ENCODE assay signal across 17 cellular contexts in genomic region chr5:10703676-10704075, GRCh38. TPM values are rescaled to one million over a fixed set of nuclear protein-coding genes. Genes with fewer than 3 reads are reported as not detected.
DNase-seq lines count a peak whose midpoint lies in the region; ATAC-seq, FAIRE-seq and TF ChIP-seq lines count a peak whose summit lies in the region.
"Had no signal": no experiment of that assay in that cellular context is flagged by ENCODE, and none has a peak within 500 bp of the region (broad histone marks: within the 10 kb centered on the region; RNA-seq: fewer than 3 reads in every experiment).

No MANE protein-coding gene starts in this region.

- H3K79me2 ChIP-seq in astrocyte (ENCODE audit: insufficient read depth, low read length), result peaks cover 55% of the 10 kb centered on the region

- H3K4me3 Mint-ChIP-seq in astrocyte (ENCODE audit: unreplicated experiment), result no peak overlapping the region
- no peak overlapping the region for H3K4me3 Mint-ChIP-seq in CD8-positive, alpha-beta memory T cell
- H3K4me3 Mint-ChIP-seq: activated T-helper 17 cell treated with anti-CD3 and anti-CD28 coated beads, Interleukin-2, amount 50 U/mL, for 72 hours; natural killer cell had no signal

- H3K4me3 ChIP-seq in astrocyte (ENCODE audit: insufficient read depth, low read depth, low read length) (no peak overlapping the region), kidney (ENCODE audit: low read length in 2 of 2) (no peak overlapping the region), upper lobe of right lung (no peak overlapping the region)
- no peak overlapping the region for H3K4me3 ChIP-seq in CD8-positive, alpha-beta memory T cell (ENCODE audit: low read length)
- H3K4me3 ChIP-seq: gastroesophageal sphincter had no signal

- H3K9me3 Mint-ChIP-seq in astrocyte (ENCODE audit: unreplicated experiment), result no peaks in the 10 kb centered on the region
- H3K9me3 Mint-ChIP-seq in CD8-positive, alpha-beta memory T cell, result no peaks in the 10 kb centered on the region
- H3K9me3 Mint-ChIP-seq: activated T-helper 17 cell treated with anti-CD3 and anti-CD28 coated beads, Interleukin-2, amount 50 U/mL, for 72 hours; natural killer cell had no signal

- peaks cover 72% of the 10 kb centered on the region for H3K4me1 Mint-ChIP-seq in astrocyte (ENCODE audit: low read depth, unreplicated experiment)
- H3K4me1 Mint-ChIP-seq in CD8-positive, alpha-beta memory T cell, result peaks cover 43 to 46% (median 43%) of the 10 kb centered on the region in 3 donors

- peaks cover 8% of the 10 kb centered on the region for H3K36me3 Mint-ChIP-seq in astrocyte (ENCODE audit: low read depth, unreplicated experiment)
- H3K36me3 Mint-ChIP-seq in CD8-positive, alpha-beta memory T cell, result peaks cover 0 to 18% (median 3%) of the 10 kb centered on the region in 3 donors
- H3K36me3 Mint-ChIP-seq: natural killer cell had no signal

- TF ChIP-seq CTCF in astrocyte (IDR thresholded peaks at IDR 0.05; ENCODE audit: insufficient read depth, low read depth, low read length), result no peak
- TF ChIP-seq CTCF in kidney (IDR thresholded peaks at IDR 0.05; ENCODE audit: borderline replicate concordance, extremely low read depth, insufficient read depth), result no peak
- TF ChIP-seq CTCF in upper lobe of right lung (IDR thresholded peaks at IDR 0.05), result no peak

- H3K4me1 ChIP-seq in astrocyte (ENCODE audit: insufficient read depth, low read length) (peaks cover 72% of the 10 kb centered on the region), kidney (ENCODE audit: control insufficient read depth in 1 of 2, insufficient read depth in 1 of 2, low read depth in 1 of 2, low read length in 2 of 2) (peaks cover 6 to 8% of the 10 kb centered on the region in 2 donors), upper lobe of right lung (peaks cover 32% of the 10 kb centered on the region)
- H3K4me1 ChIP-seq in CD8-positive, alpha-beta memory T cell (ENCODE audit: insufficient read depth, low read length), result peaks cover 15% of the 10 kb centered on the region

- H3K27ac Mint-ChIP-seq in astrocyte (ENCODE audit: unreplicated experiment), result peak overlapping the region; percentile 80
- H3K27ac Mint-ChIP-seq in CD8-positive, alpha-beta memory T cell, result peak overlapping the region in 4 of 8 donors; percentile 34 to 96 (median 69)

- POLR2A ChIA-PET in CD8-positive, alpha-beta memory T cell (lab: Charles Lee), result no interaction called here

- no peaks in the 10 kb centered on the region for H3K27me3 ChIP-seq in astrocyte (ENCODE audit: insufficient read depth, low read length)
- no peaks in the 10 kb centered on the region for H3K27me3 ChIP-seq in upper lobe of right lung
- no peaks in the 10 kb centered on the region for H3K27me3 ChIP-seq in CD8-positive, alpha-beta memory T cell (ENCODE audit: insufficient read depth, low read length, poor library complexity, severe bottlenecking)
- H3K27me3 ChIP-seq: brain microvascular endothelial cell, gastroesophageal sphincter had no signal

- FAIRE-seq in astrocyte (lab: Jason Lieb, UNC) (no peak), kidney (lab: Jason Lieb, UNC) (no peak)
- FAIRE-seq: islet of Langerhans had no signal

- H3K27me3 Mint-ChIP-seq in astrocyte (ENCODE audit: low read depth, unreplicated experiment), result no peaks in the 10 kb centered on the region
- no peaks in the 10 kb centered on the region for H3K27me3 Mint-ChIP-seq in CD8-positive, alpha-beta memory T cell
- H3K27me3 Mint-ChIP-seq: activated T-helper 17 cell treated with anti-CD3 and anti-CD28 coated beads, Interleukin-2, amount 50 U/mL, for 72 hours had no signal

- intact Hi-C loops in kidney (cut with DNase I), result no loop called here
- intact Hi-C loops in upper lobe of right lung (cut with DNase I), result no loop called here

- peaks cover 51% of the 10 kb centered on the region for H4K20me1 ChIP-seq in astrocyte (ENCODE audit: insufficient read depth, low read length)

- H3K9ac ChIP-seq in astrocyte (ENCODE audit: low read length) (no peak overlapping the region), kidney (ENCODE audit: low read length in 2 of 2) (no peak overlapping the region)

- H3K36me3 ChIP-seq in astrocyte (ENCODE audit: insufficient read depth, low read length) (no peaks in the 10 kb centered on the region), kidney (ENCODE audit: control insufficient read depth in 1 of 2, insufficient read depth in 2 of 2, low read length in 2 of 2) (peaks cover 0 to 4% of the 10 kb centered on the region in 2 donors), upper lobe of right lung (no peaks in the 10 kb centered on the region)
- no peaks in the 10 kb centered on the region for H3K36me3 ChIP-seq in CD8-positive, alpha-beta memory T cell (ENCODE audit: insufficient read depth, low read length)
- H3K36me3 ChIP-seq: brain microvascular endothelial cell, gastroesophageal sphincter had no signal

- no peaks in the 10 kb centered on the region for H3K9me3 ChIP-seq in astrocyte (ENCODE audit: insufficient read depth, low read depth, low read length)
- H3K9me3 ChIP-seq in kidney (ENCODE audit: control insufficient read depth in 1 of 2, low read length in 2 of 2), result no peaks in the 10 kb centered on the region
- H3K9me3 ChIP-seq in upper lobe of right lung, result no peaks in the 10 kb centered on the region
- no peaks in the 10 kb centered on the region for H3K9me3 ChIP-seq in CD8-positive, alpha-beta memory T cell (ENCODE audit: low read length)
- H3K9me3 ChIP-seq: gastroesophageal sphincter had no signal

- CTCF ChIA-PET in CD8-positive, alpha-beta memory T cell (lab: Charles Lee), result interaction anchor here (1.4 kb wide), 1 partner anchor 10 kb away, joined by 3 read pairs; no protein-coding TSS in a partner anchor

- peak; percentile 29 for DNase-seq in NCI-H1105 treated with DMSO at 0.1 percent for 48 hours (lab: John Stamatoyannopoulos, UW)
- DNase-seq in NCI-H1105 (lab: John Stamatoyannopoulos, UW), result no peak
- no peak for DNase-seq in astrocyte (ENCODE audit: low read depth)
- DNase-seq in kidney, result peak; percentile 73
- DNase-seq in upper lobe of right lung, result no peak
- DNase-seq in CD8-positive, alpha-beta memory T cell, result no peak
- DNase-seq in activated naive CD4-positive, alpha-beta T cell treated with Interleukin-2 at 50 U/mL for 16 hours, result no peak
- DNase-seq: activated CD4-positive, alpha-beta T cell treated with anti-CD3 and anti-CD28 coated beads, Interleukin-2, amount 50 U/mL, for 4 hours; effector CD8-positive, alpha-beta T cell; natural killer cell; RPMI8226 had no signal

- H3K4me2 ChIP-seq in astrocyte (ENCODE audit: low read length), result no peak overlapping the region

- no peak overlapping the region for H2AFZ ChIP-seq in astrocyte (ENCODE audit: low read depth, low read length)

- peak; percentile 7 for ATAC-seq in upper lobe of right lung
- ATAC-seq in GM18868 (IDR thresholded peaks at IDR 0.05; ENCODE audit: unreplicated experiment), result no peak
- ATAC-seq: activated T-helper 17 cell treated with anti-CD3 and anti-CD28 coated beads, Interleukin-2, amount 50 U/mL, for 72 hours; gastroesophageal sphincter; natural killer cell had no signal

- H3K27ac ChIP-seq in astrocyte (ENCODE audit: low read depth, low read length) (no peak overlapping the region), kidney (ENCODE audit: low read depth in 2 of 2, low read length in 2 of 2) (no peak overlapping the region), upper lobe of right lung (no peak overlapping the region)
- no peak overlapping the region for H3K27ac ChIP-seq in CD8-positive, alpha-beta memory T cell (ENCODE audit: low read depth, low read length)
- H3K27ac ChIP-seq: 22Rv1, brain microvascular endothelial cell, gastroesophageal sphincter had no signal

RNA-seq across cellular contexts. Expression of gene DAP, which starts 57.4 kb away (rescaled TPM):
- total RNA-seq in astrocyte (230 and 239 TPM in 2 replicates), kidney (133 TPM), upper lobe of right lung (105 TPM)
- 123 TPM for polyA plus RNA-seq in kidney (ENCODE audit: insufficient read depth, low read depth, low replicate concordance)
- total RNA-seq in CD8-positive, alpha-beta memory T cell, result 10 to 100 TPM; 60.0 to 61.5 TPM
- 73.7 TPM for polyA plus RNA-seq in CD8-positive, alpha-beta memory T cell

Comparison
In these comparisons a context has a peak if more than half of its experiments do, and no peak if none do; other contexts are left out.
1. DNase-seq: peak in NCI-H1105 treated with DMSO at 0.1 percent for 48 hours (single experiment) and kidney (single experiment); none in NCI-H1105 (single experiment), astrocyte (single experiment), upper lobe of right lung (single experiment), CD8-positive, alpha-beta memory T cell (0 of 5) and activated naive CD4-positive, alpha-beta T cell treated with Interleukin-2 at 50 U/mL for 16 hours (single experiment).